8 cellular contexts compared by ENCODE assay signal in genomic region chr10:125159486-125159931, GRCh38. TPM values are rescaled to one million over a fixed set of nuclear protein-coding genes. Genes with fewer than 3 reads are reported as not detected.
DNase-seq lines count a peak whose midpoint lies in the region; ATAC-seq and TF ChIP-seq lines count a peak whose summit lies in the region.

No MANE protein-coding gene starts in this region.

- H3K27me3 ChIP-seq in CD8-positive, alpha-beta T cell (ENCODE audit: insufficient read depth, low read length) = peaks cover 23% of the 10 kb centered on the region

- CTCF ChIA-PET in CD8-positive, alpha-beta T cell (lab: Charles Lee) = no interaction called here

- no peak overlapping the region for H3K4me3 ChIP-seq in CD8-positive, alpha-beta T cell (ENCODE audit: low read depth, low read length)
- H3K4me3 ChIP-seq in NB4 (ENCODE audit: low read depth, low read length) = peak overlapping the region; percentile 61

- H3K4me1 Mint-ChIP-seq in CD8-positive, alpha-beta T cell (ENCODE audit: low read depth) = peaks cover 4% of the 10 kb centered on the region
- H3K4me1 Mint-ChIP-seq in endothelial cell (ENCODE audit: unreplicated experiment) = peaks cover 38% of the 10 kb centered on the region
- peaks cover 41 to 49% of the 10 kb centered on the region in 2 donors for H3K4me1 Mint-ChIP-seq in natural killer cell

- no peak for ATAC-seq in CD8-positive, alpha-beta T cell
- peak in 2 of 3 donors; percentile 2 to 7 for ATAC-seq in natural killer cell
- ATAC-seq in HG03342 (IDR thresholded peaks at IDR 0.05; ENCODE audit: unreplicated experiment) = no peak
- ATAC-seq in HG02588 (IDR thresholded peaks at IDR 0.05; ENCODE audit: unreplicated experiment) = no peak

- no peaks in the 10 kb centered on the region for H3K9me3 ChIP-seq in CD8-positive, alpha-beta T cell (ENCODE audit: low read length)

- POLR2A ChIA-PET in CD8-positive, alpha-beta T cell (lab: Charles Lee) = no interaction called here

- peaks cover 47% of the 10 kb centered on the region for H3K27me3 Mint-ChIP-seq in CD8-positive, alpha-beta T cell (ENCODE audit: low read depth)
- H3K27me3 Mint-ChIP-seq in endothelial cell (ENCODE audit: unreplicated experiment) (peaks cover 13% of the 10 kb centered on the region), natural killer cell (ENCODE audit: low read depth in 2 of 2) (no peaks in the 10 kb centered on the region)

- H3K36me3 ChIP-seq in CD8-positive, alpha-beta T cell (ENCODE audit: insufficient read depth, low read length) = no peaks in the 10 kb centered on the region

- no peak overlapping the region for H3K27ac Mint-ChIP-seq in CD8-positive, alpha-beta T cell
- H3K27ac Mint-ChIP-seq in endothelial cell (ENCODE audit: unreplicated experiment) (no peak overlapping the region), natural killer cell (peak overlapping the region; percentile 72 to 75)

- no peak overlapping the region for H3K27ac ChIP-seq in CD8-positive, alpha-beta T cell (ENCODE audit: low read depth, low read length)

- peak overlapping the region; percentile 26 for H3K4me3 Mint-ChIP-seq in CD8-positive, alpha-beta T cell
- H3K4me3 Mint-ChIP-seq in endothelial cell (ENCODE audit: unreplicated experiment) (peak overlapping the region; percentile 91), natural killer cell (peak overlapping the region; percentile 92)

- DNase-seq in CD8-positive, alpha-beta T cell = no peak
- DNase-seq in NB4 (ENCODE audit: low read depth) (peak; percentile 64), endothelial cell (ENCODE audit: low spot score) (peak; percentile 24), natural killer cell (no peak), NCI-H1092 treated with DMSO at 0.1 percent for 48 hours (lab: John Stamatoyannopoulos, UW) (no peak), NCI-H2081 (lab: John Stamatoyannopoulos, UW) (no peak)

- TF ChIP-seq POLR2A in NB4 (IDR thresholded peaks at IDR 0.05; ENCODE audit: extremely low read depth, insufficient read length) = no peak

- H3K9me3 Mint-ChIP-seq in CD8-positive, alpha-beta T cell = no peaks in the 10 kb centered on the region
- H3K9me3 Mint-ChIP-seq in endothelial cell (ENCODE audit: unreplicated experiment) = no peaks in the 10 kb centered on the region
- no peaks in the 10 kb centered on the region for H3K9me3 Mint-ChIP-seq in natural killer cell

- no peak for TF ChIP-seq CTCF in CD8-positive, alpha-beta T cell (IDR thresholded peaks at IDR 0.05)
- TF ChIP-seq CTCF in NB4 (IDR thresholded peaks at IDR 0.05; ENCODE audit: low read depth, low read length) (no peak), endothelial cell (IDR thresholded peaks at IDR 0.05; ENCODE audit: unreplicated experiment) (no peak), natural killer cell (IDR thresholded peaks at IDR 0.05) (no peak)

- peaks cover 3% of the 10 kb centered on the region for H3K4me1 ChIP-seq in CD8-positive, alpha-beta T cell (ENCODE audit: insufficient read depth, low read length)

- no peaks in the 10 kb centered on the region for H3K36me3 Mint-ChIP-seq in CD8-positive, alpha-beta T cell
- H3K36me3 Mint-ChIP-seq in endothelial cell (ENCODE audit: low read depth, unreplicated experiment) (peaks cover 7% of the 10 kb centered on the region), natural killer cell (no peaks in the 10 kb centered on the region)

- intact Hi-C loops in CD8-positive, alpha-beta T cell (cut with DNase I, micrococcal nuclease) = no loop called here
- intact Hi-C loops in natural killer cell (cut with micrococcal nuclease) = loop anchor here (5.0 to 10.0 kb wide), 3 partner anchors 62 to 245 kb away; no protein-coding TSS in a partner anchor

RNA-seq across cellular contexts. Expression of gene CTBP2, which starts 0.9 kb away (rescaled TPM):
- total RNA-seq in CD8-positive, alpha-beta T cell = under 1 TPM; 0.38 to 0.78 TPM
- total RNA-seq in endothelial cell (ENCODE audit: unreplicated experiment) (145 TPM), natural killer cell (100 to 1,000 TPM; 120 to 179 (median 124) TPM)

Comparison
In these comparisons a context has a peak if more than half of its experiments do, and no peak if none do; other contexts are left out.
1. ATAC-seq: peak in natural killer cell (2 of 3); none in CD8-positive, alpha-beta T cell (single experiment), HG03342 (single experiment) and HG02588 (single experiment).
2. DNase-seq: peak in NB4 (single experiment) and endothelial cell (single experiment); none in CD8-positive, alpha-beta T cell (0 of 7), natural killer cell (single experiment), NCI-H1092 treated with DMSO at 0.1 percent for 48 hours (single experiment) and NCI-H2081 (0 of 2).
3. H3K27ac Mint-ChIP-seq: peak in natural killer cell (2 of 2); none in CD8-positive, alpha-beta T cell (single experiment) and endothelial cell (single experiment).
4. H3K4me3 Mint-ChIP-seq: peak in every context shown above with its lines; median percentile 92 in natural killer cell; 91 in endothelial cell; 26 in CD8-positive, alpha-beta T cell.
5. RNA of gene CTBP2, which starts 0.9 kb away (total RNA-seq): 145 TPM in endothelial cell (single experiment) and 120 to 179 TPM in natural killer cell; 0.38 to 0.78 TPM in CD8-positive, alpha-beta T cell; every median in the first group is over 10 times any median in the second.